ENCODE assay signal across 24 cellular contexts in the genomic region with DNA sequence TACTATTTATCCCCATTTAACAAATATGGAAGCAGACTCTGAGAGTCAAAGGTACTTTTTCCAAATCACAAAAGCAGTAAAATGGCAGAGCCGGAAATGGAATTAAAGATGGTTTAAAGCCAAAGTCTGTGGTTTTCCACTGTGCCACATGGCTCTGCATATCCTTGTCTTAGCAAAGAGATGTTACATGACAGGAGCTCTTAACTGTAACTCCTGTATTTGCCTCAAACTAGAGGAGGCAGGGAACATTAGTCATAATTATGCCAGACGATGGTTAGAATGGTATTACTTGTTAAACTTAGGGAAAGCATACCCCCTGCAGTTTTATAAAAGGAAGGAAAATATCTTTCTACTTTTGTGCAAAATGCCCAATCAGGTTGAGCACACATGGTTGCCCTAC. TPM values are rescaled to one million over a fixed set of nuclear protein-coding genes. Genes with fewer than 3 reads are reported as not detected.
A peak's percentile ranks its signal among the peaks of the same experiment; 100 is the strongest.
DNase-seq lines count a peak whose midpoint lies in the region; ATAC-seq and TF ChIP-seq lines count a peak whose summit lies in the region.
"Had no signal": no experiment of that assay in that cellular context is flagged by ENCODE, and none has a peak within 500 bp of the region (broad histone marks: within the 10 kb centered on the region; RNA-seq: fewer than 3 reads in every experiment).

No MANE protein-coding gene starts in this region.

- H3K27ac ChIP-seq in osteoblast (ENCODE audit: low read depth, low read length) = no peak overlapping the region
- no peak overlapping the region for H3K27ac ChIP-seq in mammary epithelial cell (ENCODE audit: insufficient read depth, low read depth, low read length)

- BruUV-seq in mammary epithelial cell (replicated peaks; lab: Mats Ljungman, UMichigan) = no TSS peak

- H3K4me3 ChIP-seq in osteoblast (ENCODE audit: insufficient read depth, low read length) (no peak overlapping the region), mammary epithelial cell (replicated peaks in 1 of 3; ENCODE audit: insufficient read depth in 1 of 3, low read depth in 2 of 3, low read length in 3 of 3) (no peak overlapping the region)
- H3K4me3 ChIP-seq: GM23338, MG63 had no signal

- H3K9me3 ChIP-seq in osteoblast (ENCODE audit: low read depth, low read length) = no peaks in the 10 kb centered on the region
- H3K9me3 ChIP-seq in mammary epithelial cell (replicated peaks; ENCODE audit: insufficient read depth, low read length) = no peaks in the 10 kb centered on the region
- H3K9me3 ChIP-seq: MG63 had no signal

- H3K36me3 Mint-ChIP-seq in activated naive CD8-positive, alpha-beta T cell treated with anti-CD3 and anti-CD28 coated beads, Interleukin-2, amount 50 U/mL, for 24 hours (ENCODE audit: low read depth) = no peaks in the 10 kb centered on the region
- H3K36me3 Mint-ChIP-seq: CD14-positive monocyte had no signal

- H3K4me1 Mint-ChIP-seq in activated naive CD8-positive, alpha-beta T cell treated with anti-CD3 and anti-CD28 coated beads, Interleukin-2, amount 50 U/mL, for 24 hours = no peaks in the 10 kb centered on the region
- H3K4me1 Mint-ChIP-seq: CD14-positive monocyte, T-helper 17 cell had no signal

- no peak overlapping the region for H3K4me3 Mint-ChIP-seq in activated naive CD8-positive, alpha-beta T cell treated with anti-CD3 and anti-CD28 coated beads, Interleukin-2, amount 50 U/mL, for 24 hours
- H3K4me3 Mint-ChIP-seq: CD14-positive monocyte, GM23338, T-helper 17 cell had no signal

- dilution Hi-C loops in mammary epithelial cell (cut with HindIII; ENCODE audit: low sequenced_read_pairs) = no loop called here

- intact Hi-C loops in mammary epithelial cell (cut with micrococcal nuclease) = no loop called here

- H3K79me2 ChIP-seq in osteoblast (ENCODE audit: insufficient read depth, low read length) = no peaks in the 10 kb centered on the region
- no peaks in the 10 kb centered on the region for H3K79me2 ChIP-seq in mammary epithelial cell (ENCODE audit: insufficient read depth, low read length)

- no peaks in the 10 kb centered on the region for H3K4me1 ChIP-seq in osteoblast (ENCODE audit: insufficient read depth, low read length)
- no peaks in the 10 kb centered on the region for H3K4me1 ChIP-seq in mammary epithelial cell (ENCODE audit: insufficient read depth, low read length)

- no peak overlapping the region for H3K9ac ChIP-seq in mammary epithelial cell (ENCODE audit: insufficient read depth, low read length)

- H3K4me2 ChIP-seq in osteoblast (ENCODE audit: insufficient read depth, low read length) (no peak overlapping the region), mammary epithelial cell (ENCODE audit: insufficient read depth, low read depth, low read length) (no peak overlapping the region)
- H3K4me2 ChIP-seq: GM23338 had no signal

- no peak for TF ChIP-seq CTCF in osteoblast (IDR thresholded peaks at IDR 0.05; ENCODE audit: extremely low read depth, low read depth, low read length)
- no peak for TF ChIP-seq CTCF in mammary epithelial cell (conservative IDR thresholded peaks at IDR 0.05 in 1 of 2, IDR thresholded peaks at IDR 0.05 in 1 of 2; ENCODE audit: extremely low read depth in 1 of 2, insufficient read depth in 1 of 2, low read depth in 1 of 2, low read length in 2 of 2)

- H3K27me3 ChIP-seq in osteoblast (ENCODE audit: insufficient read depth, low read length) (no peaks in the 10 kb centered on the region), mammary epithelial cell (ENCODE audit: insufficient read depth, low read length) (no peaks in the 10 kb centered on the region)
- H3K27me3 ChIP-seq: MG63 had no signal

- H2AFZ ChIP-seq in osteoblast (ENCODE audit: low read length) (no peak overlapping the region), mammary epithelial cell (ENCODE audit: low read depth, low read length) (no peak overlapping the region)
- H2AFZ ChIP-seq: GM23338 had no signal

- DNase-seq in EH (ENCODE audit: low read depth) (peak; percentile 57), NCI-H69 (lab: John Stamatoyannopoulos, UW) (peak; percentile 53), amniotic epithelial cell (ENCODE audit: low read depth) (peak; percentile 18), osteoblast (ENCODE audit: insufficient read length, low spot score, missing footprints) (peak; percentile 46), mammary epithelial cell (no peak), NCI-H1105 treated with DMSO at 0.1 percent for 48 hours (lab: John Stamatoyannopoulos, UW) (no peak)
- no peak for DNase-seq in activated naive CD8-positive, alpha-beta T cell treated with anti-CD3 and anti-CD28 coated beads, Interleukin-2, amount 50 U/mL, for 24 hours
- DNase-seq: ACHN, AML-193, DMS79, GDM1, KG1, MG63, NCI-H1092, NCI-H1694, NCI-H2081 treated with DMSO at 0.1 percent for 48 hours, NCI-H774, SHP77, T-helper 17 cell had no signal

- in situ Hi-C loops in mammary epithelial cell (cut with MboI; ENCODE audit: low sequenced_read_pairs in 2 of 2) = no loop called here

- WGBS in mammary epithelial cell (ENCODE audit: low coverage, missing lambda C conversion rate) = 80% methylated on average over 2 of the region's 2 CpGs

- peaks cover 4% of the 10 kb centered on the region for H3K9me3 Mint-ChIP-seq in activated naive CD8-positive, alpha-beta T cell treated with anti-CD3 and anti-CD28 coated beads, Interleukin-2, amount 50 U/mL, for 24 hours

- no peak for ATAC-seq in activated naive CD8-positive, alpha-beta T cell treated with anti-CD3 and anti-CD28 coated beads, Interleukin-2, amount 50 U/mL, for 24 hours
- no peak for ATAC-seq in HG03571 (IDR thresholded peaks at IDR 0.05; ENCODE audit: unreplicated experiment)
- ATAC-seq: GM23338, T-helper 17 cell had no signal

- H3K27me3 Mint-ChIP-seq in activated naive CD8-positive, alpha-beta T cell treated with anti-CD3 and anti-CD28 coated beads, Interleukin-2, amount 50 U/mL, for 24 hours = no peaks in the 10 kb centered on the region
- H3K27me3 Mint-ChIP-seq: T-helper 17 cell had no signal

- H4K20me1 ChIP-seq in osteoblast (ENCODE audit: insufficient read depth, low read length) = no peaks in the 10 kb centered on the region
- H4K20me1 ChIP-seq in mammary epithelial cell (ENCODE audit: insufficient read depth, low read length) = no peaks in the 10 kb centered on the region

- no peaks in the 10 kb centered on the region for H3K36me3 ChIP-seq in osteoblast (ENCODE audit: insufficient read depth, low read length)
- H3K36me3 ChIP-seq in mammary epithelial cell (ENCODE audit: insufficient read depth, low read length) = no peaks in the 10 kb centered on the region
- H3K36me3 ChIP-seq: MG63 had no signal

- no peak overlapping the region for H3K27ac Mint-ChIP-seq in activated naive CD8-positive, alpha-beta T cell treated with anti-CD3 and anti-CD28 coated beads, Interleukin-2, amount 50 U/mL, for 24 hours
- H3K27ac Mint-ChIP-seq: CD14-positive monocyte, GM23338, T-helper 17 cell had no signal

- CTCF ChIA-PET in mammary epithelial cell (lab: Charles Lee; ENCODE audit: low non-redundant PET) = no interaction called here

RNA-seq across cellular contexts. Expression of a gene that starts 41.8 kb away (rescaled TPM):
- total RNA-seq in osteoblast (1.4 and 1.5 TPM in 2 replicates), mammary epithelial cell (1 to 10 TPM in 1 of 2 donors, under 1 TPM in 1; 0.45 to 5.3 TPM)
- polyA plus RNA-seq in mammary epithelial cell = 0.28 TPM
- not detected for polyA minus RNA-seq in mammary epithelial cell
- total RNA-seq: GM23338, NCI-H460, OCI-LY7, T-helper 17 cell had no signal
- polyA plus RNA-seq: CD14-positive monocyte had no signal

Comparison
In these comparisons a context has a peak if more than half of its experiments do, and no peak if none do; other contexts are left out.
1. DNase-seq: peak in EH (single experiment), NCI-H69 (single experiment), amniotic epithelial cell (single experiment) and osteoblast (single experiment); none in mammary epithelial cell (single experiment), NCI-H1105 treated with DMSO at 0.1 percent for 48 hours (single experiment) and activated naive CD8-positive, alpha-beta T cell treated with anti-CD3 and anti-CD28 coated beads, Interleukin-2, amount 50 U/mL, for 24 hours (single experiment).